ENCODE assay signal across 8 cellular contexts in the genomic region with DNA sequence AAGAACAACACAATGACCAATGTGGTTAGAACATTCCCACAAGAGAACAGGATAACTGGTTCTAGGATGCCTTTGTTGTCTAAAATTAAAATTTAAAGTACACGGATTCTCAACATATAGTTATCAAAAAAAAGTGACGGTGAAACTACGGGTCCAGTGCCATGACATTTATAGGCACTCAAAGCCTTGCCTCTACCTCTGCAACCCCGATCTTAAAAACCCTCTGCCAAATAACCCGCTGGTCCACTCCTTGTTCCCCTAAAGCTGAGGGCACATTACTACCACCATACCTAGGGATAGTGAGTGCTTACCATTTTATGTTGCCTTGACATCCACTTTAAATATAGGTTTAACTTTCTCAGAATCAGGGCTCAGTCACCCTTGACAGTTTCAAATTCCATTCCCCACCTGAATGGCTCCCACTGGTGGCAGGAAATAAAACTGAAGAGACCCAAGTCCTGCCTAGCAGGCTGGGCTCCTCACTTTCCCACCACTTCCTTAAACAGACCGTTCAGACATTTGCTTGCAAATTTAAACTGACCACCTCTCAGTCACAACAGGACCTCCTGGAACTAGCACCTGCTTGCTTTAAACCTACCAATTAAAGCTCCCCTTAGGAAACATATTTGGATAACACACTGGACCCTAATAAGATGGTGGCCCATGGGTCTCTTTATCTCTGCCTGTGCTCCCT.
DNase-seq lines count a peak whose midpoint lies in the region; ATAC-seq, FAIRE-seq and TF ChIP-seq lines count a peak whose summit lies in the region.

No MANE protein-coding gene starts in this region.

- peak; percentile 79 for TF ChIP-seq CTCF in GM13977 (IDR thresholded peaks at IDR 0.05; ENCODE audit: extremely low read depth, insufficient read depth, missing control alignments)

- DNase-seq in AML-193 (lab: John Stamatoyannopoulos, UW): peak; percentile 58 to 62
- peak; percentile 44 for DNase-seq in GM13977 (ENCODE audit: low spot score)
- peak; percentile 17 for DNase-seq in RPMI8226
- DNase-seq in memory B cell (ENCODE audit: low spot score in 2 of 2): peak; percentile 34 to 41
- DNase-seq in frontal cortex (ENCODE audit: low spot score in 2 of 2): no peak

- in situ Hi-C loops in GM13977 (cut with MboI; ENCODE audit: low pct_unique_long_range_greater_than_20kb, low sequenced_read_pairs, unreplicated experiment): no loop called here

- ATAC-seq in HG03045 (IDR thresholded peaks at IDR 0.05; ENCODE audit: unreplicated experiment) (peak; percentile 30), memory B cell (ENCODE audit: low read depth) (peak; percentile 58), GM21526 (IDR thresholded peaks at IDR 0.05; ENCODE audit: low FRiP score, unreplicated experiment) (no peak)

- H3K4me3 Mint-ChIP-seq in memory B cell: no peak overlapping the region

- H3K27ac Mint-ChIP-seq in memory B cell: peak overlapping the region; percentile 57

- H3K36me3 Mint-ChIP-seq in memory B cell: peaks cover 10% of the 10 kb centered on the region

- peaks cover 33% of the 10 kb centered on the region for H3K4me1 Mint-ChIP-seq in memory B cell

- peak overlapping the region; percentile 81 for H3K27ac ChIP-seq in cingulate gyrus (ENCODE audit: low read depth, low read length)

- no peaks in the 10 kb centered on the region for H3K9me3 Mint-ChIP-seq in memory B cell

- no peaks in the 10 kb centered on the region for H3K27me3 Mint-ChIP-seq in memory B cell

- FAIRE-seq in frontal cortex (lab: Jason Lieb, UNC): no peak

Comparison
In these comparisons a context has a peak if more than half of its experiments do, and no peak if none do; other contexts are left out.
1. DNase-seq: peak in AML-193 (2 of 2), GM13977 (single experiment), RPMI8226 (single experiment) and memory B cell (2 of 2); none in frontal cortex (0 of 2).